Comparison of ENCODE assay signal across 23 cellular contexts in the genomic region with DNA sequence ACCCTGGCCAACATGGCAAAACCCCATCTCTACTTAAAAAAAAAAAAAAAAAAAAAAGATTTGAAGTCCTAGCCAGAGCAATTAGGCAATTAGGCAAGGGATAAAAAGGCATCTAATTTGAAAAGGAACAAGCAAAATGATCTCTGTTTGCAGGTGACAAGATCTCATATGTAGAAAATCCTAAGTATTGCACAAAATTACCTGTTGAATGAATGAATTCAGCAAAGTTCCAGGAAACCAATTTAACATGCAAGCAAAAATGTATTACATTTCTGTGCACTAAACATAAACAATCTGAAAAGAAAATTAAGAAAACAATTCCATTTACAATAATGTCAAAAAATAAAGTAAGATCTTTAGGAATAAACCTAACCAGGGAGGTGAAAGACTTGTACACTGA. TPM values are rescaled to one million over a fixed set of nuclear protein-coding genes. Genes with fewer than 3 reads are reported as not detected.
DNase-seq lines count a peak whose midpoint lies in the region; ATAC-seq, FAIRE-seq and TF ChIP-seq lines count a peak whose summit lies in the region.
"Had no signal": no experiment of that assay in that cellular context is flagged by ENCODE, and none has a peak within 500 bp of the region (broad histone marks: within the 10 kb centered on the region; RNA-seq: fewer than 3 reads in every experiment).

No MANE protein-coding gene starts in this region.

- H3K4me1 ChIP-seq in HepG2 (ENCODE audit: insufficient read depth, low read length) (no peaks in the 10 kb centered on the region), right lobe of liver (no peaks in the 10 kb centered on the region), HEK293 (ENCODE audit: control insufficient read depth, insufficient read depth, low read length) (no peaks in the 10 kb centered on the region), endothelial cell of umbilical vein (ENCODE audit: control insufficient read depth, extremely low read depth, insufficient read depth, low read length) (no peaks in the 10 kb centered on the region), neutrophil (ENCODE audit: control insufficient read depth in 1 of 2, insufficient read depth in 1 of 2, low read depth in 1 of 2, low read length in 1 of 2) (peaks cover 68 to 70% of the 10 kb centered on the region in 2 experiments), upper lobe of left lung (peaks cover 0 to 6% (median 5%) of the 10 kb centered on the region in 4 donors)
- H3K4me1 ChIP-seq: A549 had no signal

- H3K27ac ChIP-seq in HepG2 (ENCODE audit: extremely low read length, insufficient read depth, low read length) = no peak overlapping the region
- no peak overlapping the region for H3K27ac ChIP-seq in right lobe of liver
- no peak overlapping the region for H3K27ac ChIP-seq in HEK293 (ENCODE audit: extremely low read depth, low read depth, low read length)
- H3K27ac ChIP-seq in endothelial cell of umbilical vein (ENCODE audit: insufficient read depth, low read depth, low read length) = no peak overlapping the region
- peak overlapping the region; percentile 100 for H3K27ac ChIP-seq in neutrophil
- H3K27ac ChIP-seq in upper lobe of left lung = no peak overlapping the region
- H3K27ac ChIP-seq: 22Rv1; A549; BLaER1 treated with 17β-estradiol and CSF1 and Interleukin-3, amounts not matched to agents 10 nM and 100 nM had no signal

- H3K4me1 Mint-ChIP-seq in nephron progenitor cell = peaks cover 5% of the 10 kb centered on the region

- dilution Hi-C loops in endothelial cell of umbilical vein (cut with MboI; ENCODE audit: extremely low pct_ligation_motif_present, low sequenced_read_pairs) = no loop called here

- ATAC-seq in HepG2 = no peak
- no peak for ATAC-seq in right lobe of liver
- no peak for ATAC-seq in upper lobe of left lung (ENCODE audit: low FRiP score in 2 of 2)
- ATAC-seq: A549, GM23338 had no signal

- H3K9me3 ChIP-seq in HepG2 (ENCODE audit: low read length) (no peaks in the 10 kb centered on the region), right lobe of liver (no peaks in the 10 kb centered on the region), HEK293 (ENCODE audit: control insufficient read depth, insufficient read depth, low read depth, low read length) (no peaks in the 10 kb centered on the region), endothelial cell of umbilical vein (replicated peaks; ENCODE audit: control insufficient read depth, insufficient read depth, low read length) (no peaks in the 10 kb centered on the region), neutrophil (no peaks in the 10 kb centered on the region), upper lobe of left lung (no peaks in the 10 kb centered on the region)
- H3K9me3 ChIP-seq: A549; BLaER1 treated with 17β-estradiol and CSF1 and Interleukin-3, amounts not matched to agents 10 nM and 100 nM had no signal

- TF ChIP-seq POLR2A in HepG2 (IDR thresholded peaks at IDR 0.05; ENCODE audit: insufficient read depth in 1 of 2, low read depth in 2 of 2, low read length in 2 of 2) (no peak), right lobe of liver (IDR thresholded peaks at IDR 0.05) (no peak), endothelial cell of umbilical vein (IDR thresholded peaks at IDR 0.05; ENCODE audit: low read depth, low read length) (no peak), upper lobe of left lung (IDR thresholded peaks at IDR 0.05) (no peak)

- in situ Hi-C loops in HepG2 (cut with HindIII; ENCODE audit: extremely low pct_ligation_motif_present, low pct_unique_long_range_greater_than_20kb) = no loop called here

- no peak for DNase-seq in HepG2 (ENCODE audit: low spot score)
- DNase-seq in right lobe of liver = no peak
- DNase-seq in endothelial cell of umbilical vein (ENCODE audit: low read depth, low spot score) = no peak
- DNase-seq in SKM-1 (lab: John Stamatoyannopoulos, UW; ENCODE audit: unreplicated experiment) = no peak
- DNase-seq in nephron progenitor cell = no peak
- no peak for DNase-seq in upper lobe of left lung
- DNase-seq: DMS153, DMS79, GDM1, HCEC 1CT, HFFc6, KBM-7 had no signal

- H3K36me3 Mint-ChIP-seq in nephron progenitor cell (ENCODE audit: low read depth) = peaks cover 77% of the 10 kb centered on the region

- CTCF ChIA-PET in HepG2 (lab: Yijun Ruan, JAX; ENCODE audit: low intra/inter-chr PET ratio, low total read pairs) (no interaction called here), HEK293 (lab: Yijun Ruan, JAX) (no interaction called here), endothelial cell of umbilical vein (lab: Charles Lee) (no interaction called here)

- H3K27me3 ChIP-seq in HepG2 (ENCODE audit: control insufficient read depth in 1 of 2, insufficient read depth in 2 of 2, low read length in 2 of 2) = no peaks in the 10 kb centered on the region
- no peaks in the 10 kb centered on the region for H3K27me3 ChIP-seq in right lobe of liver
- H3K27me3 ChIP-seq in endothelial cell of umbilical vein (ENCODE audit: control insufficient read depth in 2 of 2, insufficient read depth in 2 of 2, low read length in 2 of 2) = no peaks in the 10 kb centered on the region
- H3K27me3 ChIP-seq in neutrophil = no peaks in the 10 kb centered on the region
- H3K27me3 ChIP-seq in upper lobe of left lung = no peaks in the 10 kb centered on the region
- H3K27me3 ChIP-seq: BLaER1 treated with 17β-estradiol and CSF1 and Interleukin-3, amounts not matched to agents 10 nM and 100 nM had no signal

- TF ChIP-seq EP300 in HepG2 (IDR thresholded peaks at IDR 0.05; ENCODE audit: low read depth in 2 of 2, low read length in 2 of 2) (no peak), HepG2 (CRISPR knock-in tag; IDR thresholded peaks at IDR 0.05; ENCODE audit: borderline replicate concordance) (no peak), upper lobe of left lung (IDR thresholded peaks at IDR 0.05) (no peak)

- POLR2A ChIA-PET in HepG2 (lab: Yijun Ruan, JAX) = no interaction called here
- POLR2A ChIA-PET in HEK293 (lab: Yijun Ruan, JAX) = no interaction called here
- POLR2A ChIA-PET in endothelial cell of umbilical vein (lab: Charles Lee) = no interaction called here

- H4K20me1 ChIP-seq in HepG2 (ENCODE audit: insufficient read depth, low read length) = no peaks in the 10 kb centered on the region
- no peaks in the 10 kb centered on the region for H4K20me1 ChIP-seq in endothelial cell of umbilical vein (replicated peaks; ENCODE audit: control insufficient read depth, extremely low read depth, insufficient read depth, low read length)

- H2AFZ ChIP-seq in HepG2 (ENCODE audit: low read length) = no peak overlapping the region
- no peak overlapping the region for H2AFZ ChIP-seq in endothelial cell of umbilical vein (ENCODE audit: low read depth, low read length)
- H2AFZ ChIP-seq: GM23338 had no signal

- H3K4me2 ChIP-seq in HepG2 (ENCODE audit: low read depth, low read length) (no peak overlapping the region), endothelial cell of umbilical vein (ENCODE audit: insufficient read depth, low read length) (no peak overlapping the region)
- H3K4me2 ChIP-seq: A549, GM23338 had no signal

- no peaks in the 10 kb centered on the region for H3K79me2 ChIP-seq in HepG2 (ENCODE audit: insufficient read depth, low read length)
- H3K79me2 ChIP-seq in endothelial cell of umbilical vein (ENCODE audit: control insufficient read depth, insufficient read depth, low read length) = no peaks in the 10 kb centered on the region

- H3K27me3 Mint-ChIP-seq in nephron progenitor cell (ENCODE audit: low read depth, poor library complexity) = no peaks in the 10 kb centered on the region

- H3K4me3 Mint-ChIP-seq in nephron progenitor cell = no peak overlapping the region
- H3K4me3 Mint-ChIP-seq: GM23338, HFFc6 had no signal

- no peaks in the 10 kb centered on the region for H3K9me1 ChIP-seq in endothelial cell of umbilical vein (replicated peaks; ENCODE audit: control insufficient read depth, extremely low read depth, insufficient read depth, low read length)

- H3K9ac ChIP-seq in HepG2 (ENCODE audit: insufficient read depth, low read depth, low read length) (no peak overlapping the region), endothelial cell of umbilical vein (replicated peaks; ENCODE audit: extremely low read depth, insufficient read depth, low read length) (no peak overlapping the region)
- H3K9ac ChIP-seq: BLaER1 treated with 17β-estradiol and CSF1 and Interleukin-3, amounts not matched to agents 10 nM and 100 nM had no signal

- TF ChIP-seq CTCF in HepG2 (CRISPR knock-in tag; IDR thresholded peaks at IDR 0.05) = no peak
- TF ChIP-seq CTCF in right lobe of liver (IDR thresholded peaks at IDR 0.05) = no peak
- no peak for TF ChIP-seq CTCF in HEK293 (tag by site-specific recombination; IDR thresholded peaks at IDR 0.05)
- TF ChIP-seq CTCF in endothelial cell of umbilical vein (IDR thresholded peaks at IDR 0.05; ENCODE audit: extremely low read depth in 1 of 2, insufficient read depth in 1 of 2, low read depth in 1 of 2, low read length in 2 of 2) = no peak
- no peak for TF ChIP-seq CTCF in neutrophil (IDR thresholded peaks at IDR 0.05)
- no peak for TF ChIP-seq CTCF in nephron progenitor cell (IDR thresholded peaks at IDR 0.05)
- TF ChIP-seq CTCF in upper lobe of left lung (IDR thresholded peaks at IDR 0.05) = no peak

- TF ChIP-seq RAD21 in HepG2 (CRISPR knock-in tag; IDR thresholded peaks at IDR 0.05) = no peak

- intact Hi-C loops in HepG2 (cut with micrococcal nuclease; ENCODE audit: unreplicated experiment) = no loop called here
- intact Hi-C loops in right lobe of liver (cut with DNase I) = no loop called here
- intact Hi-C loops in endothelial cell of umbilical vein (cut with micrococcal nuclease) = no loop called here

- H3K4me3 ChIP-seq in HepG2 (replicated peaks in 1 of 3; ENCODE audit: insufficient read depth in 1 of 3, low read depth in 2 of 3, low read length in 3 of 3) (no peak overlapping the region), right lobe of liver (no peak overlapping the region), HEK293 (ENCODE audit: low read depth, low read length) (no peak overlapping the region), endothelial cell of umbilical vein (replicated peaks in 1 of 3; ENCODE audit: insufficient read depth in 1 of 3, low read depth in 1 of 3, low read length in 3 of 3) (no peak overlapping the region), neutrophil (ENCODE audit: low read depth in 1 of 2, low read length in 1 of 2) (no peak overlapping the region), upper lobe of left lung (no peak overlapping the region)
- H3K4me3 ChIP-seq: A549; BLaER1 treated with 17β-estradiol and CSF1 and Interleukin-3, amounts not matched to agents 10 nM and 100 nM; GM23338 had no signal

- no peaks in the 10 kb centered on the region for H3K9me3 Mint-ChIP-seq in nephron progenitor cell
- H3K9me3 Mint-ChIP-seq: GM23338, HFFc6 had no signal

- H3K27ac Mint-ChIP-seq in nephron progenitor cell = no peak overlapping the region
- H3K27ac Mint-ChIP-seq: GM23338, HFFc6 had no signal

- no peak for FAIRE-seq in HepG2 (lab: Jason Lieb, UNC)
- peak; percentile 24 for FAIRE-seq in endothelial cell of umbilical vein (lab: Jason Lieb, UNC)
- FAIRE-seq: A549, GM12892, GM18507, H54 had no signal

- BruUV-seq in HepG2 (replicated peaks; lab: Mats Ljungman, UMichigan) (TSS peak; percentile 22), endothelial cell of umbilical vein (replicated peaks; lab: Mats Ljungman, UMichigan) (no TSS peak)

- H3K36me3 ChIP-seq in HepG2 (replicated peaks in 1 of 2; ENCODE audit: control insufficient read depth in 1 of 2, insufficient read depth in 2 of 2, low read length in 2 of 2) (peaks cover 21 to 40% of the 10 kb centered on the region in 2 experiments), right lobe of liver (peaks cover 0 to 47% (median 17%) of the 10 kb centered on the region in 4 donors), HEK293 (ENCODE audit: control insufficient read depth in 2 of 2, insufficient read depth in 1 of 2, low read length in 2 of 2) (peaks cover 33 to 68% of the 10 kb centered on the region in 2 experiments), endothelial cell of umbilical vein (ENCODE audit: control insufficient read depth in 2 of 2, extremely low read depth in 1 of 2, insufficient read depth in 2 of 2, low read length in 2 of 2) (peaks cover 2 to 31% of the 10 kb centered on the region in 2 experiments), neutrophil (peaks cover 43% of the 10 kb centered on the region), upper lobe of left lung (peaks cover 31 to 71% (median 44%) of the 10 kb centered on the region in 4 donors)

RNA-seq across cellular contexts. Expression of a gene that starts 5.2 kb away (rescaled TPM):
- total RNA-seq in HepG2 (2016; rRNA removed; fragmentation: Illumina TruSeq; extraction: Trizol) (5.6 and 16.6 TPM in 2 replicates), right lobe of liver (10 to 100 TPM; 12.0 to 36.2 (median 22.7) TPM), endothelial cell of umbilical vein (36.5 and 42.5 TPM in 2 replicates), upper lobe of left lung (100 to 1,000 TPM in 1 of 6 donors, 10 to 100 TPM in 5; 18.4 to 259 (median 39.9) TPM)
- 12.8 and 13.9 TPM in 2 replicates for total RNA-seq in HepG2 (2016; cell fraction: cytosol; rRNA removed; fragmentation: Illumina TruSeq; extraction: Trizol; ENCODE audit: low read depth)
- total RNA-seq in HepG2 (2016; cell fraction: insoluble cytoplasmic fraction; rRNA removed; fragmentation: Illumina TruSeq; extraction: Trizol) = 3.9 and 16.7 TPM in 2 replicates
- total RNA-seq in HepG2 (2016; cell fraction: membrane; rRNA removed; fragmentation: Illumina TruSeq; extraction: Trizol) = 13.5 and 15.0 TPM in 2 replicates
- 21.2 TPM in 2 replicates for total RNA-seq in HepG2 (2016; cell fraction: nucleus; rRNA removed; fragmentation: Illumina TruSeq; extraction: Trizol)
- polyA plus RNA-seq in HepG2 (2011; rRNA removed) (33.0 and 33.8 TPM in 2 replicates), endothelial cell of umbilical vein (45.2 and 47.9 TPM in 2 replicates)
- 11.8 and 15.4 TPM in 2 replicates for polyA plus RNA-seq in HepG2 (2011; cell fraction: cytosol; rRNA removed)
- 225 and 245 TPM in 2 replicates for polyA plus RNA-seq in HepG2 (2011; cell fraction: nucleus; rRNA removed)
- 9.7 and 13.3 TPM in 2 replicates for polyA plus RNA-seq in HepG2 (2012)
- 6.0 and 6.1 TPM in 2 replicates for polyA plus RNA-seq in HepG2 (2016; cell fraction: cytosol; fragmentation: Illumina TruSeq; extraction: Trizol; ENCODE audit: low read depth)
- polyA plus RNA-seq in HepG2 (2016; cell fraction: insoluble cytoplasmic fraction; fragmentation: Illumina TruSeq; extraction: Trizol; ENCODE audit: low read depth) = 4.8 and 5.6 TPM in 2 replicates
- 6.2 and 8.7 TPM in 2 replicates for polyA plus RNA-seq in HepG2 (2016; cell fraction: membrane; fragmentation: Illumina TruSeq; extraction: Trizol; ENCODE audit: low read depth)
- 70.3 and 84.6 TPM in 2 replicates for polyA plus RNA-seq in HepG2 (2016; cell fraction: nucleus; fragmentation: Illumina TruSeq; extraction: Trizol; ENCODE audit: insufficient read depth, low read depth)
- polyA minus RNA-seq in HepG2 (2011; rRNA and poly(A)+ RNA removed; ENCODE audit: low replicate concordance) = 11.9 and 38.3 TPM in 2 replicates
- 1.8 and 1.9 TPM in 2 replicates for polyA minus RNA-seq in HepG2 (2011; cell fraction: cytosol; rRNA and poly(A)+ RNA removed)
- polyA minus RNA-seq in HepG2 (2011; cell fraction: nucleus; rRNA and poly(A)+ RNA removed) = 19.1 and 21.0 TPM in 2 replicates
- polyA plus RNA-seq in endothelial cell of umbilical vein (2011; cell fraction: cytosol; rRNA removed) = 16.7 and 21.8 TPM in 2 replicates
- 324 and 367 TPM in 2 replicates for polyA plus RNA-seq in endothelial cell of umbilical vein (2011; cell fraction: nucleus; rRNA removed)
- polyA plus RNA-seq in endothelial cell of umbilical vein (2012) = 25.3 and 26.8 TPM in 2 replicates
- 34.0 and 44.1 TPM in 2 replicates for polyA minus RNA-seq in endothelial cell of umbilical vein
- 5.8 TPM for polyA minus RNA-seq in endothelial cell of umbilical vein (2011; cell fraction: cytosol; rRNA and poly(A)+ RNA removed)
- 48.4 and 58.6 TPM in 2 replicates for polyA minus RNA-seq in endothelial cell of umbilical vein (2011; cell fraction: nucleus; rRNA and poly(A)+ RNA removed)

RNA-seq across cellular contexts. Expression of a gene that starts 10.2 kb away (rescaled TPM):
- total RNA-seq in HepG2 (2016; rRNA removed; fragmentation: Illumina TruSeq; extraction: Trizol) (0.13 TPM in 1 of 2 replicates, not detected in the other), right lobe of liver (1 to 10 TPM; 1.4 to 7.1 (median 4.0) TPM), endothelial cell of umbilical vein (0.53 and 1.3 TPM in 2 replicates), upper lobe of left lung (10 to 100 TPM; 15.2 to 52.4 (median 24.2) TPM)
- total RNA-seq in HepG2 (2016; cell fraction: cytosol; rRNA removed; fragmentation: Illumina TruSeq; extraction: Trizol; ENCODE audit: low read depth) = not detected in 2 replicates
- total RNA-seq in HepG2 (2016; cell fraction: insoluble cytoplasmic fraction; rRNA removed; fragmentation: Illumina TruSeq; extraction: Trizol) = 0.13 and 0.24 TPM in 2 replicates
- total RNA-seq in HepG2 (2016; cell fraction: membrane; rRNA removed; fragmentation: Illumina TruSeq; extraction: Trizol) = not detected in 2 replicates
- not detected in 2 replicates for total RNA-seq in HepG2 (2016; cell fraction: nucleus; rRNA removed; fragmentation: Illumina TruSeq; extraction: Trizol)
- polyA plus RNA-seq in HepG2 (2011; rRNA removed) (0.97 and 1.3 TPM in 2 replicates), endothelial cell of umbilical vein (0.61 and 0.67 TPM in 2 replicates)
- 0.24 and 0.41 TPM in 2 replicates for polyA plus RNA-seq in HepG2 (2011; cell fraction: cytosol; rRNA removed)
- 3.1 and 3.6 TPM in 2 replicates for polyA plus RNA-seq in HepG2 (2011; cell fraction: nucleus; rRNA removed)
- polyA plus RNA-seq in HepG2 (2012) = 0.39 and 1.1 TPM in 2 replicates
- not detected in 2 replicates for polyA plus RNA-seq in HepG2 (2016; cell fraction: cytosol; fragmentation: Illumina TruSeq; extraction: Trizol; ENCODE audit: low read depth)
- polyA plus RNA-seq in HepG2 (2016; cell fraction: insoluble cytoplasmic fraction; fragmentation: Illumina TruSeq; extraction: Trizol; ENCODE audit: low read depth) = 0.34 TPM in 1 of 2 replicates, not detected in the other
- 0.14 TPM in 1 of 2 replicates, not detected in the other for polyA plus RNA-seq in HepG2 (2016; cell fraction: membrane; fragmentation: Illumina TruSeq; extraction: Trizol; ENCODE audit: low read depth)
- polyA plus RNA-seq in HepG2 (2016; cell fraction: nucleus; fragmentation: Illumina TruSeq; extraction: Trizol; ENCODE audit: insufficient read depth, low read depth) = 0.79 and 1.7 TPM in 2 replicates
- 1.4 and 10.4 TPM in 2 replicates for polyA minus RNA-seq in HepG2 (2011; rRNA and poly(A)+ RNA removed; ENCODE audit: low replicate concordance)
- polyA minus RNA-seq in HepG2 (2011; cell fraction: cytosol; rRNA and poly(A)+ RNA removed) = not detected in 2 replicates
- 1.6 and 1.9 TPM in 2 replicates for polyA minus RNA-seq in HepG2 (2011; cell fraction: nucleus; rRNA and poly(A)+ RNA removed)
- 0.32 and 0.39 TPM in 2 replicates for polyA plus RNA-seq in endothelial cell of umbilical vein (2011; cell fraction: cytosol; rRNA removed)
- polyA plus RNA-seq in endothelial cell of umbilical vein (2011; cell fraction: nucleus; rRNA removed) = 3.6 and 4.8 TPM in 2 replicates
- polyA plus RNA-seq in endothelial cell of umbilical vein (2012) = 1.8 and 3.6 TPM in 2 replicates
- 1.5 and 1.8 TPM in 2 replicates for polyA minus RNA-seq in endothelial cell of umbilical vein
- polyA minus RNA-seq in endothelial cell of umbilical vein (2011; cell fraction: cytosol; rRNA and poly(A)+ RNA removed) = 1.5 TPM
- 2.4 and 2.6 TPM in 2 replicates for polyA minus RNA-seq in endothelial cell of umbilical vein (2011; cell fraction: nucleus; rRNA and poly(A)+ RNA removed)

RNA-seq across cellular contexts. Expression of a gene that starts 55.6 kb away (rescaled TPM):
- total RNA-seq in HepG2 (2016; rRNA removed; fragmentation: Illumina TruSeq; extraction: Trizol) (not detected in 2 replicates), right lobe of liver (not detected), endothelial cell of umbilical vein (not detected in 2 replicates), upper lobe of left lung (not detected)
- not detected in 2 replicates for total RNA-seq in HepG2 (2016; cell fraction: cytosol; rRNA removed; fragmentation: Illumina TruSeq; extraction: Trizol; ENCODE audit: low read depth)
- not detected in 2 replicates for total RNA-seq in HepG2 (2016; cell fraction: insoluble cytoplasmic fraction; rRNA removed; fragmentation: Illumina TruSeq; extraction: Trizol)
- not detected in 2 replicates for total RNA-seq in HepG2 (2016; cell fraction: membrane; rRNA removed; fragmentation: Illumina TruSeq; extraction: Trizol)
- total RNA-seq in HepG2 (2016; cell fraction: nucleus; rRNA removed; fragmentation: Illumina TruSeq; extraction: Trizol) = not detected in 2 replicates
- polyA plus RNA-seq in HepG2 (2011; rRNA removed) (not detected in 2 replicates), endothelial cell of umbilical vein (not detected in 2 replicates)
- polyA plus RNA-seq in HepG2 (2011; cell fraction: cytosol; rRNA removed) = not detected in 2 replicates
- polyA plus RNA-seq in HepG2 (2011; cell fraction: nucleus; rRNA removed) = not detected in 2 replicates
- 1.7 and 3.2 TPM in 2 replicates for polyA plus RNA-seq in HepG2 (2012)
- not detected in 2 replicates for polyA plus RNA-seq in HepG2 (2016; cell fraction: cytosol; fragmentation: Illumina TruSeq; extraction: Trizol; ENCODE audit: low read depth)
- polyA plus RNA-seq in HepG2 (2016; cell fraction: insoluble cytoplasmic fraction; fragmentation: Illumina TruSeq; extraction: Trizol; ENCODE audit: low read depth) = not detected in 2 replicates
- not detected in 2 replicates for polyA plus RNA-seq in HepG2 (2016; cell fraction: membrane; fragmentation: Illumina TruSeq; extraction: Trizol; ENCODE audit: low read depth)
- not detected in 2 replicates for polyA plus RNA-seq in HepG2 (2016; cell fraction: nucleus; fragmentation: Illumina TruSeq; extraction: Trizol; ENCODE audit: insufficient read depth, low read depth)
- polyA minus RNA-seq in HepG2 (2011; rRNA and poly(A)+ RNA removed; ENCODE audit: low replicate concordance) = not detected in 2 replicates
- polyA minus RNA-seq in HepG2 (2011; cell fraction: cytosol; rRNA and poly(A)+ RNA removed) = not detected in 2 replicates
- not detected in 2 replicates for polyA minus RNA-seq in HepG2 (2011; cell fraction: nucleus; rRNA and poly(A)+ RNA removed)
- not detected in 2 replicates for polyA plus RNA-seq in endothelial cell of umbilical vein (2011; cell fraction: cytosol; rRNA removed)
- polyA plus RNA-seq in endothelial cell of umbilical vein (2011; cell fraction: nucleus; rRNA removed) = not detected in 2 replicates
- 3.0 and 3.8 TPM in 2 replicates for polyA plus RNA-seq in endothelial cell of umbilical vein (2012)
- polyA minus RNA-seq in endothelial cell of umbilical vein = not detected in 2 replicates
- polyA minus RNA-seq in endothelial cell of umbilical vein (2011; cell fraction: cytosol; rRNA and poly(A)+ RNA removed) = not detected
- polyA minus RNA-seq in endothelial cell of umbilical vein (2011; cell fraction: nucleus; rRNA and poly(A)+ RNA removed) = not detected in 2 replicates
- total RNA-seq: Daoy, GM23338, HFFc6, HT-29 had no signal
